8 cellular contexts compared by ENCODE assay signal in genomic region chr2:169452080-169452479, GRCh38. TPM values are rescaled to one million over a fixed set of nuclear protein-coding genes. Genes with fewer than 3 reads are reported as not detected.
DNase-seq lines count a peak whose midpoint lies in the region; ATAC-seq, FAIRE-seq and TF ChIP-seq lines count a peak whose summit lies in the region.

No MANE protein-coding gene starts in this region.

- CTCF ChIA-PET in activated CD8-positive, alpha-beta memory T cell treated with anti-CD3 and anti-CD28 coated beads, Interleukin-2, amount 10 ng/mL, durations not matched to agents 7 days and 5 days (lab: Charles Lee): interaction anchor here (0.8 to 1.9 kb wide), 8 partner anchors 9 to 482 kb away, joined by 3 to 4 read pairs (median 4); no protein-coding TSS in a partner anchor

- H3K9me3 ChIP-seq in SJCRH30 (replicated peaks) (no peaks in the 10 kb centered on the region), upper lobe of right lung (no peaks in the 10 kb centered on the region)

- H3K4me3 Mint-ChIP-seq in activated CD8-positive, alpha-beta memory T cell treated with anti-CD3 and anti-CD28 coated beads, Interleukin-2, amount 10 ng/mL, durations not matched to agents 7 days and 5 days: no peak overlapping the region

- no peak overlapping the region for H3K27ac Mint-ChIP-seq in activated CD8-positive, alpha-beta memory T cell treated with anti-CD3 and anti-CD28 coated beads, Interleukin-2, amount 10 ng/mL, durations not matched to agents 7 days and 5 days

- peaks cover 14% of the 10 kb centered on the region for H3K27me3 Mint-ChIP-seq in activated CD8-positive, alpha-beta memory T cell treated with anti-CD3 and anti-CD28 coated beads, Interleukin-2, amount 10 ng/mL, durations not matched to agents 7 days and 5 days

- no peaks in the 10 kb centered on the region for H3K9me3 Mint-ChIP-seq in activated CD8-positive, alpha-beta memory T cell treated with anti-CD3 and anti-CD28 coated beads, Interleukin-2, amount 10 ng/mL, durations not matched to agents 7 days and 5 days (ENCODE audit: low read depth)

- H3K4me3 ChIP-seq in SJCRH30: no peak overlapping the region
- no peak overlapping the region for H3K4me3 ChIP-seq in upper lobe of right lung

- peak; percentile 63 for TF ChIP-seq CTCF in D721Med (IDR thresholded peaks at IDR 0.05; ENCODE audit: insufficient read depth, missing control alignments)
- peak; percentile 50 for TF ChIP-seq CTCF in upper lobe of right lung (IDR thresholded peaks at IDR 0.05)

- H3K36me3 ChIP-seq in SJCRH30 (no peaks in the 10 kb centered on the region), upper lobe of right lung (no peaks in the 10 kb centered on the region)

- H3K27ac ChIP-seq in SJCRH30: no peak overlapping the region
- no peak overlapping the region for H3K27ac ChIP-seq in upper lobe of right lung

- intact Hi-C loops in upper lobe of right lung (cut with DNase I) (no loop called here), sciatic nerve (cut with DNase I) (no loop called here)

- no peak for DNase-seq in D721Med (ENCODE audit: insufficient read length, low spot score)
- DNase-seq in KBM-7: peak; percentile 44
- DNase-seq in SJCRH30: peak; percentile 17 to 75
- DNase-seq in glomerular endothelial cell (ENCODE audit: extremely low read depth, low read depth, low spot score): peak; percentile 37
- DNase-seq in upper lobe of right lung: no peak
- no peak for DNase-seq in sciatic nerve (ENCODE audit: low spot score)
- no peak for DNase-seq in activated CD8-positive, alpha-beta memory T cell treated with anti-CD3 and anti-CD28 coated beads, Interleukin-2, amount 10 ng/mL, durations not matched to agents 7 days and 5 days

- H3K4me1 ChIP-seq in SJCRH30 (no peaks in the 10 kb centered on the region), upper lobe of right lung (no peaks in the 10 kb centered on the region)

- no peaks in the 10 kb centered on the region for H3K36me3 Mint-ChIP-seq in activated CD8-positive, alpha-beta memory T cell treated with anti-CD3 and anti-CD28 coated beads, Interleukin-2, amount 10 ng/mL, durations not matched to agents 7 days and 5 days

- FAIRE-seq in D721Med (lab: Jason Lieb, UNC): peak; percentile 56

- in situ Hi-C loops in KBM-7 (cut with MboI; ENCODE audit: low pct_unique_long_range_greater_than_20kb, low sequenced_read_pairs): no loop called here

- ATAC-seq in upper lobe of right lung (peak; percentile 69), sciatic nerve (no peak), GM18502 (IDR thresholded peaks at IDR 0.05; ENCODE audit: poor library complexity, unreplicated experiment) (no peak)
- no peak for ATAC-seq in activated CD8-positive, alpha-beta memory T cell treated with anti-CD3 and anti-CD28 coated beads, Interleukin-2, amount 10 ng/mL, durations not matched to agents 7 days and 5 days

- H3K27me3 ChIP-seq in SJCRH30: no peaks in the 10 kb centered on the region
- H3K27me3 ChIP-seq in upper lobe of right lung: no peaks in the 10 kb centered on the region

- no peaks in the 10 kb centered on the region for H3K4me1 Mint-ChIP-seq in activated CD8-positive, alpha-beta memory T cell treated with anti-CD3 and anti-CD28 coated beads, Interleukin-2, amount 10 ng/mL, durations not matched to agents 7 days and 5 days

RNA-seq across cellular contexts. Expression of gene BBS5, which starts 27.2 kb away (rescaled TPM):
- total RNA-seq in SJCRH30 (2014; rRNA removed; shearing (Covaris generic)): 4.1 and 5.4 TPM in 2 replicates
- total RNA-seq in glomerular endothelial cell (3.0 and 5.5 TPM in 2 replicates), upper lobe of right lung (6.0 TPM), sciatic nerve (13.5 TPM)
- 1 to 10 TPM; 1.3 to 1.9 TPM for total RNA-seq in activated CD8-positive, alpha-beta memory T cell treated with anti-CD3 and anti-CD28 coated beads, Interleukin-2, amount 10 ng/mL, durations not matched to agents 7 days and 5 days

RNA-seq across cellular contexts. Expression of gene KLHL41, which starts 57.4 kb away (rescaled TPM):
- total RNA-seq in SJCRH30 (2014; rRNA removed; shearing (Covaris generic)): 21.1 and 26.1 TPM in 2 replicates
- total RNA-seq in glomerular endothelial cell: 0.18 and 0.87 TPM in 2 replicates
- 0.61 TPM for total RNA-seq in upper lobe of right lung
- total RNA-seq in sciatic nerve: 1.8 TPM
- under 1 TPM in 1 of 2 experiments, not detected in 1; 0.12 TPM for total RNA-seq in activated CD8-positive, alpha-beta memory T cell treated with anti-CD3 and anti-CD28 coated beads, Interleukin-2, amount 10 ng/mL, durations not matched to agents 7 days and 5 days

Comparison
In these comparisons a context has a peak if more than half of its experiments do, and no peak if none do; other contexts are left out.
1. DNase-seq: peak in KBM-7 (single experiment), SJCRH30 (2 of 2) and glomerular endothelial cell (single experiment); none in D721Med (single experiment), upper lobe of right lung (single experiment), sciatic nerve (single experiment) and activated CD8-positive, alpha-beta memory T cell treated with anti-CD3 and anti-CD28 coated beads, Interleukin-2, amount 10 ng/mL, durations not matched to agents 7 days and 5 days (single experiment).